38 cellular contexts compared by ENCODE assay signal in genomic region chr11:125846188-125846587, GRCh38. TPM values are rescaled to one million over a fixed set of nuclear protein-coding genes. Genes with fewer than 3 reads are reported as not detected.
"Had no signal": no experiment of that assay in that cellular context is flagged by ENCODE, and none has a peak within 500 bp of the region (broad histone marks: within the 10 kb centered on the region; RNA-seq: fewer than 3 reads in every experiment).

No MANE protein-coding gene starts in this region.

- H3K9me3 ChIP-seq: body of pancreas had no signal

- H3K27me3 ChIP-seq: adrenal gland, body of pancreas, brain microvascular endothelial cell, breast epithelium had no signal

- ATAC-seq: activated CD8-positive, alpha-beta T cell treated with anti-CD3 and anti-CD28 coated beads for 36 hours; activated naive CD4-positive, alpha-beta T cell treated with anti-CD3 and anti-CD28 coated beads, Interleukin-2, amount 50 U/mL, for 72 hours; activated T-cell treated with anti-CD3 and anti-CD28 coated beads, Interleukin-2, amount 50 U/mL, for 4 hours; activated T-cell treated with anti-CD3 and anti-CD28 coated beads, Interleukin-2, amount 50 U/mL, for 72 hours; activated T-helper 17 cell treated with anti-CD3 and anti-CD28 coated beads, Interleukin-2, amount 50 U/mL, for 72 hours; body of pancreas; T-helper 17 cell had no signal

- H3K36me3 ChIP-seq: adrenal gland, brain microvascular endothelial cell, breast epithelium had no signal

- FAIRE-seq: astrocyte, colon, TTC549 had no signal

- H3K4me1 ChIP-seq: adrenal gland, body of pancreas, breast epithelium had no signal

- DNase-seq: activated B cell treated with CpG ODN at 0.5 μM for 24 hours; activated CD4-positive, alpha-beta memory T cell treated with anti-CD3 and anti-CD28 coated beads for 36 hours; activated CD4-positive, alpha-beta T cell treated with anti-CD3 and anti-CD28 coated beads for 4 hours; activated CD4-positive, alpha-beta T cell treated with anti-CD3 and anti-CD28 coated beads, Interleukin-2, amount 10 ng/mL, durations not matched to agents 24 days and 14 days; activated CD4-positive, alpha-beta T cell treated with anti-CD3 and anti-CD28 coated beads, Interleukin-2, amount 50 U/mL, for 1 hour; activated CD4-positive, alpha-beta T cell treated with anti-CD3 and anti-CD28 coated beads, Interleukin-2, amount 50 U/mL, for 4 hours; activated CD4-positive, CD25-positive, alpha-beta regulatory T cell treated with anti-CD3 and anti-CD28 coated beads, Interleukin-2, amount 50 U/mL, for 72 hours; activated CD8-positive, alpha-beta memory T cell treated with anti-CD3 and anti-CD28 coated beads, Interleukin-2, amount 50 U/mL, for 4 hours; activated CD8-positive, alpha-beta T cell treated with anti-CD3 and anti-CD28 coated beads for 36 hours; activated effector memory CD4-positive, alpha-beta T cell treated with anti-CD3 and anti-CD28 coated beads, Interleukin-2, amount 50 U/mL, for 16 hours; activated gamma-delta T cell treated with Interleukin-2 at 50 U/mL for 16 hours; activated naive CD4-positive, alpha-beta T cell; activated naive CD4-positive, alpha-beta T cell treated with anti-CD3 and anti-CD28 coated beads for 36 hours; activated naive CD4-positive, alpha-beta T cell treated with anti-CD3 and anti-CD28 coated beads, Interleukin-2, amount 50 U/mL, for 16 hours; activated naive CD8-positive, alpha-beta T cell treated with anti-CD3 and anti-CD28 coated beads for 36 hours; activated T-cell treated with anti-CD3 and anti-CD28 coated beads for 4 hours; activated T-cell treated with anti-CD3 and anti-CD28 coated beads, Interleukin-2, amount 50 U/mL, for 1 hour; activated T-cell treated with anti-CD3 and anti-CD28 coated beads, Interleukin-2, amount 50 U/mL, for 4 hours; activated T-cell treated with anti-CD3 and anti-CD28 coated beads, Interleukin-2, amount 50 U/mL, for 72 hours; adrenal gland; amniotic stem cell; aorta; body of pancreas; brain microvascular endothelial cell; central memory CD4-positive, alpha-beta T cell; T-helper 17 cell; T-helper 9 cell had no signal

- H3K4me3 ChIP-seq: adrenal gland, body of pancreas, breast epithelium had no signal

- H3K27ac ChIP-seq: adrenal gland, body of pancreas, brain microvascular endothelial cell, breast epithelium, VCaP had no signal

RNA-seq across cellular contexts. Expression of gene PATE4, which starts 13.1 kb away (rescaled TPM):
- total RNA-seq: activated B cell treated with CpG ODN at 0.5 μM for 24 hours; activated CD4-positive, alpha-beta memory T cell treated with anti-CD3 and anti-CD28 coated beads for 36 hours; activated CD4-positive, alpha-beta T cell treated with anti-CD3 and anti-CD28 coated beads, Interleukin-2, amount 10 ng/mL, durations not matched to agents 24 days and 14 days; activated CD8-positive, alpha-beta memory T cell treated with anti-CD3 and anti-CD28 coated beads for 36 hours; activated CD8-positive, alpha-beta T cell treated with anti-CD3 and anti-CD28 coated beads for 36 hours; activated naive CD4-positive, alpha-beta T cell treated with anti-CD3 and anti-CD28 coated beads for 36 hours; activated naive CD4-positive, alpha-beta T cell treated with anti-CD3 and anti-CD28 coated beads, Interleukin-2, amount 50 U/mL, for 72 hours; activated naive CD8-positive, alpha-beta T cell treated with anti-CD3 and anti-CD28 coated beads for 36 hours; activated T-cell treated with anti-CD3 and anti-CD28 coated beads, Interleukin-2, amount 50 U/mL, for 4 hours; activated T-cell treated with anti-CD3 and anti-CD28 coated beads, Interleukin-2, amount 50 U/mL, for 72 hours; activated T-helper 1 cell treated with anti-CD3 and anti-CD28 coated beads, Interleukin-12 subunit alpha, Interleukin-12 subunit beta, Interleukin-2, Interleukin-4 antibody, amounts not matched to agents 30 ng/mL and 10 ng/mL and 1 ng/mL, durations not matched to agents 14 hours and 24 hours and 36 hours; activated T-helper 17 cell treated with anti-CD3 and anti-CD28 coated beads, Interleukin-2, amount 50 U/mL, for 72 hours; adrenal gland; aorta; astrocyte; body of pancreas; breast epithelium; cardiac septum; cerebellum; T-helper 17 cell had no signal
- polyA plus RNA-seq: adrenal gland had no signal

RNA-seq across cellular contexts. Expression of gene DDX25, which starts 58.1 kb away (rescaled TPM):
- total RNA-seq: activated B cell treated with CpG ODN at 0.5 μM for 24 hours; activated CD4-positive, alpha-beta memory T cell treated with anti-CD3 and anti-CD28 coated beads for 36 hours; activated CD4-positive, alpha-beta T cell treated with anti-CD3 and anti-CD28 coated beads, Interleukin-2, amount 10 ng/mL, durations not matched to agents 24 days and 14 days; activated naive CD4-positive, alpha-beta T cell treated with anti-CD3 and anti-CD28 coated beads for 36 hours; activated T-cell treated with anti-CD3 and anti-CD28 coated beads, Interleukin-2, amount 50 U/mL, for 4 hours; activated T-helper 1 cell treated with anti-CD3 and anti-CD28 coated beads, Interleukin-12 subunit alpha, Interleukin-12 subunit beta, Interleukin-2, Interleukin-4 antibody, amounts not matched to agents 30 ng/mL and 10 ng/mL and 1 ng/mL, durations not matched to agents 14 hours and 24 hours and 36 hours; cardiac septum; T-helper 17 cell had no signal
- polyA plus RNA-seq: aorta had no signal

RNA-seq across cellular contexts. Expression of gene PATE3, which starts 58.3 kb away (rescaled TPM):
- total RNA-seq: activated B cell treated with CpG ODN at 0.5 μM for 24 hours; activated CD4-positive, alpha-beta memory T cell treated with anti-CD3 and anti-CD28 coated beads for 36 hours; activated CD4-positive, alpha-beta T cell treated with anti-CD3 and anti-CD28 coated beads, Interleukin-2, amount 10 ng/mL, durations not matched to agents 24 days and 14 days; activated CD8-positive, alpha-beta memory T cell treated with anti-CD3 and anti-CD28 coated beads for 36 hours; activated CD8-positive, alpha-beta T cell treated with anti-CD3 and anti-CD28 coated beads for 36 hours; activated naive CD4-positive, alpha-beta T cell treated with anti-CD3 and anti-CD28 coated beads for 36 hours; activated naive CD4-positive, alpha-beta T cell treated with anti-CD3 and anti-CD28 coated beads, Interleukin-2, amount 50 U/mL, for 72 hours; activated naive CD8-positive, alpha-beta T cell treated with anti-CD3 and anti-CD28 coated beads for 36 hours; activated T-cell treated with anti-CD3 and anti-CD28 coated beads, Interleukin-2, amount 50 U/mL, for 4 hours; activated T-cell treated with anti-CD3 and anti-CD28 coated beads, Interleukin-2, amount 50 U/mL, for 72 hours; activated T-helper 1 cell treated with anti-CD3 and anti-CD28 coated beads, Interleukin-12 subunit alpha, Interleukin-12 subunit beta, Interleukin-2, Interleukin-4 antibody, amounts not matched to agents 30 ng/mL and 10 ng/mL and 1 ng/mL, durations not matched to agents 14 hours and 24 hours and 36 hours; activated T-helper 17 cell treated with anti-CD3 and anti-CD28 coated beads, Interleukin-2, amount 50 U/mL, for 72 hours; adrenal gland; aorta; astrocyte; body of pancreas; breast epithelium; cardiac septum; cerebellum; T-helper 17 cell had no signal
- polyA plus RNA-seq: adrenal gland, aorta had no signal
